Comparison of ENCODE assay signal across 8 cellular contexts in genomic region chr18:50268022-50268747, GRCh38. TPM values are rescaled to one million over a fixed set of nuclear protein-coding genes. Genes with fewer than 3 reads are reported as not detected.
DNase-seq lines count a peak whose midpoint lies in the region; ATAC-seq and TF ChIP-seq lines count a peak whose summit lies in the region.

No MANE protein-coding gene starts in this region.

- H3K9me3 Mint-ChIP-seq in activated T-cell treated with anti-CD3 and anti-CD28 coated beads, Interleukin-2, amount 50 U/mL, for 72 hours = no peaks in the 10 kb centered on the region
- no peaks in the 10 kb centered on the region for H3K9me3 Mint-ChIP-seq in neural progenitor cell

- TF ChIP-seq CTCF in LNCAP (IDR thresholded peaks at IDR 0.05) (peak; percentile 59), neural progenitor cell (IDR thresholded peaks at IDR 0.05) (peak; percentile 76)

- H3K36me3 ChIP-seq in neural progenitor cell = no peaks in the 10 kb centered on the region
- peaks cover 33 to 37% of the 10 kb centered on the region in 2 donors for H3K36me3 ChIP-seq in stomach smooth muscle (ENCODE audit: control insufficient read depth in 2 of 2, insufficient read depth in 2 of 2, low read length in 2 of 2)

- no peak overlapping the region for H3K9ac ChIP-seq in neural progenitor cell
- H3K9ac ChIP-seq in stomach smooth muscle (ENCODE audit: low read length in 2 of 2) = peak overlapping the region; percentile 23 to 36

- no peak overlapping the region for H3K27ac Mint-ChIP-seq in activated T-cell treated with anti-CD3 and anti-CD28 coated beads, Interleukin-2, amount 50 U/mL, for 72 hours
- no peak overlapping the region for H3K27ac Mint-ChIP-seq in neural progenitor cell

- peak overlapping the region; percentile 68 for H3K4me2 ChIP-seq in neural progenitor cell

- DNase-seq in ELF-1 (ENCODE audit: low read depth, low spot score) = peak; percentile 92
- peak; percentile 89 to 90 for DNase-seq in activated T-cell treated with anti-CD3 and anti-CD28 coated beads, Interleukin-2, amount 50 U/mL, for 72 hours
- peak; percentile 62 for DNase-seq in fibroblast of peridontal ligament (ENCODE audit: extremely low read depth)
- peak; percentile 81 for DNase-seq in neural progenitor cell (ENCODE audit: low spot score)
- no peak for DNase-seq in AML-193 (lab: John Stamatoyannopoulos, UW)

- H4K20me1 ChIP-seq in neural progenitor cell (ENCODE audit: low read depth) = no peaks in the 10 kb centered on the region

- no peak overlapping the region for H3K27ac ChIP-seq in neural progenitor cell
- H3K27ac ChIP-seq in stomach smooth muscle (ENCODE audit: low read length) = no peak overlapping the region

- H3K4me1 Mint-ChIP-seq in activated T-cell treated with anti-CD3 and anti-CD28 coated beads, Interleukin-2, amount 50 U/mL, for 72 hours (ENCODE audit: low read depth) = peaks cover 18% of the 10 kb centered on the region
- H3K4me1 Mint-ChIP-seq in neural progenitor cell = peaks cover 7% of the 10 kb centered on the region

- H3K4me3 ChIP-seq in neural progenitor cell (peak overlapping the region; percentile 43), stomach smooth muscle (ENCODE audit: low read length in 2 of 2) (peak overlapping the region; percentile 52 to 71)

- peaks cover 3 to 8% of the 10 kb centered on the region in 2 donors for H3K36me3 Mint-ChIP-seq in activated T-cell treated with anti-CD3 and anti-CD28 coated beads, Interleukin-2, amount 50 U/mL, for 72 hours (ENCODE audit: insufficient read depth in 2 of 2)
- H3K36me3 Mint-ChIP-seq in neural progenitor cell = peaks cover 24% of the 10 kb centered on the region

- no peaks in the 10 kb centered on the region for H3K79me2 ChIP-seq in neural progenitor cell (ENCODE audit: low read depth)

- H2AFZ ChIP-seq in neural progenitor cell (replicated peaks) = peak overlapping the region; percentile 58

- peaks cover 9% of the 10 kb centered on the region for H3F3A ChIP-seq in neural progenitor cell (ENCODE audit: low read depth)

- H3K9me3 ChIP-seq in neural progenitor cell (ENCODE audit: low read depth) (no peaks in the 10 kb centered on the region), stomach smooth muscle (ENCODE audit: control insufficient read depth in 2 of 2, low read length in 2 of 2) (no peaks in the 10 kb centered on the region)

- H3K4me1 ChIP-seq in neural progenitor cell (peaks cover 3% of the 10 kb centered on the region), stomach smooth muscle (ENCODE audit: control insufficient read depth, insufficient read depth, low read length) (peaks cover 17% of the 10 kb centered on the region)

- H3K27me3 ChIP-seq in neural progenitor cell (peaks cover 17% of the 10 kb centered on the region), stomach smooth muscle (ENCODE audit: control insufficient read depth in 1 of 2, insufficient read depth in 2 of 2, low read length in 2 of 2) (no peaks in the 10 kb centered on the region)

- peak; percentile 65 for ATAC-seq in GM21528 (IDR thresholded peaks at IDR 0.05; ENCODE audit: low FRiP score, unreplicated experiment)
- peak; percentile 82 to 86 for ATAC-seq in activated T-cell treated with anti-CD3 and anti-CD28 coated beads, Interleukin-2, amount 50 U/mL, for 72 hours (replicated peaks in 1 of 2)

- no peaks in the 10 kb centered on the region for H3K27me3 Mint-ChIP-seq in activated T-cell treated with anti-CD3 and anti-CD28 coated beads, Interleukin-2, amount 50 U/mL, for 72 hours (ENCODE audit: low read depth)
- no peaks in the 10 kb centered on the region for H3K27me3 Mint-ChIP-seq in neural progenitor cell (ENCODE audit: insufficient read depth, low read depth)

- peak overlapping the region; percentile 81 to 88 for H3K4me3 Mint-ChIP-seq in activated T-cell treated with anti-CD3 and anti-CD28 coated beads, Interleukin-2, amount 50 U/mL, for 72 hours
- H3K4me3 Mint-ChIP-seq in neural progenitor cell = no peak overlapping the region

RNA-seq across cellular contexts. Expression of gene CFAP53, which starts 1.9 kb away (rescaled TPM):
- 1 to 10 TPM in 1 of 2 donors, under 1 TPM in 1; 0.97 to 1.6 TPM for total RNA-seq in activated T-cell treated with anti-CD3 and anti-CD28 coated beads, Interleukin-2, amount 50 U/mL, for 72 hours
- total RNA-seq in neural progenitor cell (ENCODE audit: low replicate concordance) = 0.36 and 0.74 TPM in 2 replicates

RNA-seq across cellular contexts. Expression of gene MBD1, which starts 13.1 kb away (rescaled TPM):
- total RNA-seq in activated T-cell treated with anti-CD3 and anti-CD28 coated beads, Interleukin-2, amount 50 U/mL, for 72 hours = 10 to 100 TPM; 88.5 to 94.9 TPM
- 32.7 and 58.8 TPM in 2 replicates for total RNA-seq in neural progenitor cell (ENCODE audit: low replicate concordance)

RNA-seq across cellular contexts. Expression of gene CXXC1, which starts 19.3 kb away (rescaled TPM):
- 100 to 1,000 TPM in 1 of 2 donors, 10 to 100 TPM in 1; 92.5 to 103 TPM for total RNA-seq in activated T-cell treated with anti-CD3 and anti-CD28 coated beads, Interleukin-2, amount 50 U/mL, for 72 hours
- total RNA-seq in neural progenitor cell (ENCODE audit: low replicate concordance) = 35.0 and 52.9 TPM in 2 replicates

Comparison
In these comparisons a context has a peak if more than half of its experiments do, and no peak if none do; other contexts are left out.
1. DNase-seq: peak in ELF-1 (single experiment), activated T-cell treated with anti-CD3 and anti-CD28 coated beads, Interleukin-2, amount 50 U/mL, for 72 hours (2 of 2), fibroblast of peridontal ligament (single experiment) and neural progenitor cell (single experiment); none in AML-193 (0 of 2).